In the genomic region with DNA sequence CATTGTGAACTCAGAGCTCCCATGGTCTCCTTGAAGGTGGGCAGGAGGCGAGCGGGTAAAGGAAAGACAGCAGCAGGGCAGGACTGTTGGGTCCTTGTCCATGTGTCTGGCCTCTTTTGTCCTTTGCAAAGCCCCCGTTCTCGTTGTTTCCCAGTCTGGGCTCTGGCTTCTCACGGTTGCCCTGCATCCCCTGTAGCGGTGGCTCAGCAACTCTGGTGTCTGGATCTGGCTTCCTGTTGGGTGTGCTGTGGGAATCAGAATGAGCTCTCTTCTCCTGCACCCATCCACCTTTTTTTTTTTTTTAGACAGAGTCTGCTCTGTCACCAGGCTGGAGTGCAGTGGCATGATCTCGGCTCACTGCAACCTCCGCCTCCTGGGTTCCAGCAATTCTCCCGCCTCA, we compare ENCODE assay signal across 28 cellular contexts.
"Had no signal": no experiment of that assay in that cellular context is flagged by ENCODE, and none has a peak within 500 bp of the region (broad histone marks: within the 10 kb centered on the region; RNA-seq: fewer than 3 reads in every experiment).

No MANE protein-coding gene starts in this region.

- H3K9me3 ChIP-seq: esophagus squamous epithelium, testis, transverse colon had no signal

- H2AFZ ChIP-seq: hepatocyte had no signal

- H3K4me2 ChIP-seq: hepatocyte had no signal

- H3K27ac ChIP-seq: epithelial cell of prostate, hepatocyte, testis had no signal

- DNase-seq: activated CD4-positive, alpha-beta T cell treated with anti-CD3 and anti-CD28 coated beads, Interleukin-2, amount 10 ng/mL, durations not matched to agents 7 days and 5 days; activated CD4-positive, CD25-positive, alpha-beta regulatory T cell treated with anti-CD3 and anti-CD28 coated beads, Interleukin-2, amount 50 U/mL, for 72 hours; activated CD8-positive, alpha-beta T cell treated with anti-CD3 and anti-CD28 coated beads for 36 hours; activated T-cell treated with anti-CD3 and anti-CD28 coated beads, Interleukin-2, amount 50 U/mL, for 4 hours; anterior cingulate cortex; dermis blood vessel endothelial cell; effector CD4-positive, alpha-beta T cell; esophagus squamous epithelium; glutamatergic neuron; islet precursor cell; midbrain; naive thymus-derived CD4-positive, alpha-beta T cell; small intestine; stimulated activated CD4-positive, alpha-beta T cell treated with anti-CD3 and anti-CD28 coated beads, Interleukin-1b, Interleukin-23, amount 100 ng/mL, for 48 hours; stimulated activated CD4-positive, alpha-beta T cell treated with anti-CD3 and anti-CD28 coated beads, Interleukin-4, amount 100 ng/mL, for 4 hours; stimulated activated CD8-positive, alpha-beta memory T cell treated with anti-CD3 and anti-CD28 coated beads, Interleukin-4, amount 100 ng/mL, for 48 hours; T-cell; testis; transverse colon had no signal

- H3K4me3 ChIP-seq: esophagus squamous epithelium, hepatocyte, testis, transverse colon had no signal

- H3K4me3 Mint-ChIP-seq: activated CD4-positive, alpha-beta T cell treated with anti-CD3 and anti-CD28 coated beads, Interleukin-2, amount 10 ng/mL, durations not matched to agents 7 days and 5 days; activated CD8-positive, alpha-beta T cell treated with anti-CD3 and anti-CD28 coated beads for 36 hours; activated T-cell treated with anti-CD3 and anti-CD28 coated beads, Interleukin-2, amount 50 U/mL, for 4 hours; central memory CD8-positive, alpha-beta T cell; memory B cell; neural crest cell; stimulated activated memory B cell treated with anti-CD40 and anti-IgM and Interleukin-4, amounts not matched to agents 10 μg/mL and 1 μg/mL and 100 μg/mL, for 72 hours; T-cell had no signal

- H3K27ac Mint-ChIP-seq: activated CD4-positive, alpha-beta T cell treated with anti-CD3 and anti-CD28 coated beads, Interleukin-2, amount 10 ng/mL, durations not matched to agents 7 days and 5 days; activated CD8-positive, alpha-beta T cell treated with anti-CD3 and anti-CD28 coated beads for 36 hours; T-cell had no signal

- H3K27me3 Mint-ChIP-seq: activated CD4-positive, alpha-beta T cell treated with anti-CD3 and anti-CD28 coated beads, Interleukin-2, amount 10 ng/mL, durations not matched to agents 7 days and 5 days; activated CD8-positive, alpha-beta T cell treated with anti-CD3 and anti-CD28 coated beads for 36 hours; central memory CD8-positive, alpha-beta T cell; memory B cell; naive thymus-derived CD4-positive, alpha-beta T cell; stimulated activated memory B cell treated with anti-CD40 and anti-IgM and Interleukin-4, amounts not matched to agents 10 μg/mL and 1 μg/mL and 100 μg/mL, for 72 hours; T-cell had no signal

- H3K27me3 ChIP-seq: esophagus squamous epithelium, hepatocyte, testis, transverse colon had no signal

- H3K9me3 Mint-ChIP-seq: activated CD4-positive, alpha-beta T cell treated with anti-CD3 and anti-CD28 coated beads, Interleukin-2, amount 10 ng/mL, durations not matched to agents 7 days and 5 days; activated CD8-positive, alpha-beta T cell treated with anti-CD3 and anti-CD28 coated beads for 36 hours; activated naive CD4-positive, alpha-beta T cell treated with anti-CD3 and anti-CD28 coated beads, Interleukin-2, amount 50 U/mL, for 72 hours; activated T-cell treated with anti-CD3 and anti-CD28 coated beads, Interleukin-2, amount 50 U/mL, for 4 hours; activated T-helper 2 cell treated with anti-CD3 and anti-CD28 coated beads, Interferon-gamma antibody, Interleukin-2, Interleukin-4, amounts not matched to agents 10 μg/mL and 5 μg/mL and 100 μg/mL, durations not matched to agents 14 hours and 24 hours and 36 hours; central memory CD8-positive, alpha-beta T cell; memory B cell; naive thymus-derived CD4-positive, alpha-beta T cell; neural crest cell; stimulated activated memory B cell treated with anti-CD40 and anti-IgM and Interleukin-4, amounts not matched to agents 10 μg/mL and 1 μg/mL and 100 μg/mL, for 72 hours; T-cell had no signal

- H3K36me3 ChIP-seq: transverse colon had no signal

- ATAC-seq: activated CD8-positive, alpha-beta T cell treated with anti-CD3 and anti-CD28 coated beads for 36 hours; activated naive CD4-positive, alpha-beta T cell treated with anti-CD3 and anti-CD28 coated beads, Interleukin-2, amount 50 U/mL, for 72 hours; activated T-cell treated with anti-CD3 and anti-CD28 coated beads, Interleukin-2, amount 50 U/mL, for 4 hours; naive thymus-derived CD4-positive, alpha-beta T cell; sciatic nerve; stimulated activated memory B cell treated with anti-CD40 and anti-IgM and Interleukin-4, amounts not matched to agents 10 μg/mL and 1 μg/mL and 100 μg/mL, for 72 hours; T-cell had no signal

- H3K36me3 Mint-ChIP-seq: activated naive CD4-positive, alpha-beta T cell treated with anti-CD3 and anti-CD28 coated beads, Interleukin-2, amount 50 U/mL, for 72 hours had no signal
